28 cellular contexts compared by ENCODE assay signal in genomic region chr11:83648610-83649467, GRCh38.
DNase-seq lines count a peak whose midpoint lies in the region; ATAC-seq, FAIRE-seq and TF ChIP-seq lines count a peak whose summit lies in the region.
"Had no signal": no experiment of that assay in that cellular context is flagged by ENCODE, and none has a peak within 500 bp of the region (broad histone marks: within the 10 kb centered on the region; RNA-seq: fewer than 3 reads in every experiment).

No MANE protein-coding gene starts in this region.

- 89% methylated on average over 2 of the region's 2 CpGs; no CpG with 5 or more reads in 1 of the 2 experiments for WGBS in H1 (ENCODE audit: extremely low coverage in 1 of 2, insufficient coverage in 1 of 2, insufficient read length in 1 of 2, insufficient replicate concordance in 2 of 2, low coverage in 1 of 2, low lambda C conversion rate in 2 of 2, missing lambda C conversion rate in 1 of 2), 2 experiments
- 0% methylated on average over 2 of the region's 2 CpGs for WGBS in HepG2 (ENCODE audit: low lambda C conversion rate)

- no peaks in the 10 kb centered on the region for H3K79me2 ChIP-seq in H1 (ENCODE audit: control insufficient read depth in 1 of 2, insufficient read depth in 2 of 2, low read length in 2 of 2)
- H3K79me2 ChIP-seq in HepG2 (ENCODE audit: insufficient read depth, low read length): no peaks in the 10 kb centered on the region

- H3K56ac ChIP-seq in H1 (replicated peaks; ENCODE audit: insufficient read length, low read depth, low read length): no peak overlapping the region

- intact Hi-C loops in A673 (cut with micrococcal nuclease; ENCODE audit: unreplicated experiment) (no loop called here), HepG2 (cut with micrococcal nuclease; ENCODE audit: unreplicated experiment) (no loop called here)

- H3K27me3 Mint-ChIP-seq in HFFc6 (ENCODE audit: insufficient read depth): peaks cover 6% of the 10 kb centered on the region
- H3K27me3 Mint-ChIP-seq in activated CD8-positive, alpha-beta memory T cell treated with anti-CD3 and anti-CD28 coated beads, Interleukin-2, amount 10 ng/mL, durations not matched to agents 7 days and 5 days: peaks cover 2% of the 10 kb centered on the region
- H3K27me3 Mint-ChIP-seq in effector memory CD8-positive, alpha-beta T cell: peaks cover 6% of the 10 kb centered on the region in 2 donors
- H3K27me3 Mint-ChIP-seq: dendritic cell treated with granulocyte-macrophage colony-stimulating factor and Interleukin-4, amounts not matched to agents 40 ng/mL and 50 ng/mL, for 4 days had no signal

- no peak overlapping the region; the same call in 1 of the 2 replicates for H2BK20ac ChIP-seq in H1 (ENCODE audit: low read length)

- no peaks in the 10 kb centered on the region for H3K9me3 Mint-ChIP-seq in HFFc6
- H3K9me3 Mint-ChIP-seq in activated CD8-positive, alpha-beta memory T cell treated with anti-CD3 and anti-CD28 coated beads, Interleukin-2, amount 10 ng/mL, durations not matched to agents 7 days and 5 days (ENCODE audit: low read depth): no peaks in the 10 kb centered on the region
- H3K9me3 Mint-ChIP-seq in effector memory CD8-positive, alpha-beta T cell: peaks cover 0 to 2% of the 10 kb centered on the region in 2 donors
- H3K9me3 Mint-ChIP-seq: activated CD4-positive, alpha-beta memory T cell treated with anti-CD3 and anti-CD28 coated beads for 36 hours; activated T-helper 2 cell treated with anti-CD3 and anti-CD28 coated beads, Interferon-gamma antibody, Interleukin-2, Interleukin-4, amounts not matched to agents 10 μg/mL and 5 μg/mL and 100 μg/mL, durations not matched to agents 14 hours and 24 hours and 36 hours; CD4-positive, alpha-beta memory T cell; dendritic cell treated with granulocyte-macrophage colony-stimulating factor and Interleukin-4, amounts not matched to agents 40 ng/mL and 50 ng/mL, for 4 days; IgD-negative memory B cell; stimulated activated naive CD8-positive, alpha-beta T cell treated with anti-CD3 and anti-CD28 coated beads, Interleukin-15, Interleukin-2, amounts not matched to agents 100 ng/mL and 50 ng/mL, for 24 hours had no signal

- 0 out of 2 replicates have a peak overlapping the region, but pooled peaks have one; percentile 29 for H2BK12ac ChIP-seq in H1 (ENCODE audit: low read depth, low read length)

- no peaks in the 10 kb centered on the region for H3K79me1 ChIP-seq in H1 (ENCODE audit: low read depth, low read length)

- peak overlapping the region; percentile 52 for H3K27ac ChIP-seq in A673 (ENCODE audit: low read depth, low read length, poor library complexity, severe bottlenecking)
- H3K27ac ChIP-seq in H1 (ENCODE audit: low read depth, low read length): no peak overlapping the region
- no peak overlapping the region for H3K27ac ChIP-seq in HepG2 (ENCODE audit: extremely low read length, insufficient read depth, low read length)
- H3K27ac ChIP-seq: Peyer's patch, prostate gland, tibial artery had no signal

- CTCF ChIA-PET in A673 (lab: Charles Lee) (no interaction called here), H1 (lab: Charles Lee; ENCODE audit: partially characterized antibody) (interaction anchor here (0.6 to 1.6 kb wide), 4 partner anchors 45 to 676 kb away, joined by 3 read pairs; no protein-coding TSS in a partner anchor), HepG2 (lab: Yijun Ruan, JAX; ENCODE audit: low intra/inter-chr PET ratio, low total read pairs) (no interaction called here)
- CTCF ChIA-PET in activated CD8-positive, alpha-beta memory T cell treated with anti-CD3 and anti-CD28 coated beads, Interleukin-2, amount 10 ng/mL, durations not matched to agents 7 days and 5 days (lab: Charles Lee): no interaction called here

- H3K14ac ChIP-seq in H1 (ENCODE audit: insufficient read length): no peak overlapping the region

- DNase-seq in A673 (ENCODE audit: low spot score) (peak; percentile 57), NCI-H69 (lab: John Stamatoyannopoulos, UW) (peak; percentile 24), H1 (ENCODE audit: low read depth in 1 of 2, low spot score in 2 of 2) (no peak), HepG2 (ENCODE audit: low spot score) (peak; percentile 60), HFFc6 (no peak), NCI-H146 treated with DMSO at 0.1 percent for 48 hours (lab: John Stamatoyannopoulos, UW; ENCODE audit: unreplicated experiment) (no peak)
- no peak for DNase-seq in activated CD8-positive, alpha-beta memory T cell treated with anti-CD3 and anti-CD28 coated beads, Interleukin-2, amount 10 ng/mL, durations not matched to agents 7 days and 5 days
- no peak for DNase-seq in effector memory CD8-positive, alpha-beta T cell
- DNase-seq: activated CD4-positive, alpha-beta memory T cell treated with anti-CD3 and anti-CD28 coated beads for 36 hours; activated CD8-positive, alpha-beta memory T cell treated with anti-CD3 and anti-CD28 coated beads, Interleukin-2, amount 50 U/mL, for 48 hours; aorta; CD4-positive, alpha-beta memory T cell; central memory CD4-positive, alpha-beta T cell; DMS153; hypothalamus; NCI-H1092 treated with DMSO at 0.1 percent for 48 hours; NCI-H187 treated with DMSO at 0.1 percent for 48 hours; NCI-H2171 treated with DMSO at 0.1 percent for 48 hours; Peyer's patch; SIG-M5; tibial artery had no signal

- no TSS peak for BruUV-seq in A673 (replicated peaks; lab: Mats Ljungman, UMichigan)
- BruUV-seq in HepG2 (replicated peaks; lab: Mats Ljungman, UMichigan): no TSS peak

- H2AFZ ChIP-seq in H1 (ENCODE audit: low read length) (no peak overlapping the region), HepG2 (ENCODE audit: low read length) (no peak overlapping the region)

- no peak overlapping the region for H3K27ac Mint-ChIP-seq in HFFc6
- H3K27ac Mint-ChIP-seq in activated CD8-positive, alpha-beta memory T cell treated with anti-CD3 and anti-CD28 coated beads, Interleukin-2, amount 10 ng/mL, durations not matched to agents 7 days and 5 days: no peak overlapping the region
- no peak overlapping the region for H3K27ac Mint-ChIP-seq in effector memory CD8-positive, alpha-beta T cell
- H3K27ac Mint-ChIP-seq: activated CD4-positive, alpha-beta memory T cell treated with anti-CD3 and anti-CD28 coated beads for 36 hours; activated naive CD8-positive, alpha-beta T cell; activated T-helper 2 cell treated with anti-CD3 and anti-CD28 coated beads, Interferon-gamma antibody, Interleukin-2, Interleukin-4, amounts not matched to agents 10 μg/mL and 5 μg/mL and 100 μg/mL, durations not matched to agents 14 hours and 24 hours and 36 hours; CD4-positive, alpha-beta memory T cell; dendritic cell treated with granulocyte-macrophage colony-stimulating factor and Interleukin-4, amounts not matched to agents 40 ng/mL and 50 ng/mL, for 4 days; IgD-negative memory B cell; stimulated activated naive CD8-positive, alpha-beta T cell treated with anti-CD3 and anti-CD28 coated beads, Interleukin-15, Interleukin-2, amounts not matched to agents 100 ng/mL and 50 ng/mL, for 24 hours had no signal

- no peaks in the 10 kb centered on the region for H3K4me1 Mint-ChIP-seq in HFFc6 (ENCODE audit: low read depth)
- H3K4me1 Mint-ChIP-seq in activated CD8-positive, alpha-beta memory T cell treated with anti-CD3 and anti-CD28 coated beads, Interleukin-2, amount 10 ng/mL, durations not matched to agents 7 days and 5 days: no peaks in the 10 kb centered on the region
- H3K4me1 Mint-ChIP-seq in effector memory CD8-positive, alpha-beta T cell (ENCODE audit: low read depth in 2 of 2): no peaks in the 10 kb centered on the region
- H3K4me1 Mint-ChIP-seq: CD4-positive, alpha-beta memory T cell; IgD-negative memory B cell had no signal

- H4K20me1 ChIP-seq in H1 (replicated peaks in 1 of 2; ENCODE audit: control insufficient read depth in 1 of 2, insufficient read depth in 2 of 2, low read length in 2 of 2) (no peaks in the 10 kb centered on the region), HepG2 (ENCODE audit: insufficient read depth, low read length) (no peaks in the 10 kb centered on the region)

- H2BK5ac ChIP-seq in H1 (ENCODE audit: low read depth, low read length): no peak overlapping the region

- no peaks in the 10 kb centered on the region for H3K23me2 ChIP-seq in H1 (ENCODE audit: low read depth, low read length)

- peak; percentile 100 for ATAC-seq in HepG2
- no peak for ATAC-seq in activated CD8-positive, alpha-beta memory T cell treated with anti-CD3 and anti-CD28 coated beads, Interleukin-2, amount 10 ng/mL, durations not matched to agents 7 days and 5 days
- ATAC-seq in effector memory CD8-positive, alpha-beta T cell (replicated peaks): no peak

- H3K36me3 Mint-ChIP-seq in HFFc6 (ENCODE audit: low read depth): no peaks in the 10 kb centered on the region
- H3K36me3 Mint-ChIP-seq in activated CD8-positive, alpha-beta memory T cell treated with anti-CD3 and anti-CD28 coated beads, Interleukin-2, amount 10 ng/mL, durations not matched to agents 7 days and 5 days: no peaks in the 10 kb centered on the region
- no peaks in the 10 kb centered on the region for H3K36me3 Mint-ChIP-seq in effector memory CD8-positive, alpha-beta T cell (ENCODE audit: insufficient read depth)
- H3K36me3 Mint-ChIP-seq: activated CD4-positive, alpha-beta memory T cell treated with anti-CD3 and anti-CD28 coated beads for 36 hours; activated naive CD8-positive, alpha-beta T cell; CD4-positive, alpha-beta memory T cell; IgD-negative memory B cell had no signal

- H2AK5ac ChIP-seq in H1 (ENCODE audit: low read depth, low read length): no peak overlapping the region

- in situ Hi-C loops in HepG2 (cut with HindIII; ENCODE audit: extremely low pct_ligation_motif_present, low pct_unique_long_range_greater_than_20kb): no loop called here

- no peak overlapping the region for H4K5ac ChIP-seq in H1 (ENCODE audit: insufficient read length, low read depth, low read length)

- FAIRE-seq in H1 (lab: Jason Lieb, UNC) (no peak), HepG2 (lab: Jason Lieb, UNC) (peak; percentile 67)
- FAIRE-seq: A204.1 had no signal

- no peak overlapping the region for H3K4me2 ChIP-seq in H1 (ENCODE audit: insufficient read depth in 1 of 2, low read depth in 2 of 2, low read length in 2 of 2)
- peak overlapping the region; percentile 15; the same call in 1 of the 2 replicates for H3K4me2 ChIP-seq in HepG2 (ENCODE audit: low read depth, low read length)

- H3K27me3 ChIP-seq in A673 (replicated peaks; ENCODE audit: insufficient read depth, low read depth, low read length, poor library complexity) (no peaks in the 10 kb centered on the region), H1 (replicated peaks in 1 of 4; ENCODE audit: control insufficient read depth in 3 of 4, extremely low read depth in 1 of 4, insufficient read depth in 3 of 4, low read length in 3 of 4) (no peaks in the 10 kb centered on the region), HepG2 (ENCODE audit: control insufficient read depth in 1 of 2, insufficient read depth in 2 of 2, low read length in 2 of 2) (no peaks in the 10 kb centered on the region)
- H3K27me3 ChIP-seq: Peyer's patch, tibial artery had no signal

- no peak overlapping the region for H4K91ac ChIP-seq in H1 (replicated peaks; ENCODE audit: insufficient read length, low read length)

- no peak overlapping the region for H3K4ac ChIP-seq in H1 (replicated peaks; ENCODE audit: insufficient read length, low read depth, low read length)

- TF ChIP-seq CTCF in A673 (conservative IDR thresholded peaks at IDR 0.05; ENCODE audit: low read depth, low read length): no peak
- TF ChIP-seq CTCF in H1 (IDR thresholded peaks at IDR 0.05; ENCODE audit: control extremely low read depth in 1 of 3, insufficient read depth in 1 of 3, low read depth in 1 of 3, low read length in 3 of 3): no peak
- no peak for TF ChIP-seq CTCF in HepG2 (CRISPR knock-in tag; IDR thresholded peaks at IDR 0.05)
- TF ChIP-seq CTCF in HFFc6 (IDR thresholded peaks at IDR 0.05): no peak

- POLR2A ChIA-PET in A673 (lab: Charles Lee; ENCODE audit: low non-redundant PET) (interaction anchor here (0.6 to 0.7 kb wide), 3 partner anchors 12 to 99 kb away, joined by 3 to 4 read pairs (median 3); no protein-coding TSS in a partner anchor), H1 (lab: Charles Lee; ENCODE audit: partially characterized antibody) (interaction anchor here (0.6 kb wide), 1 partner anchor 113 kb away, joined by 4 read pairs; no protein-coding TSS in a partner anchor), HepG2 (lab: Yijun Ruan, JAX) (interaction anchor here (1.1 kb wide), 1 partner anchor 13 kb away, joined by 3 read pairs; no protein-coding TSS in a partner anchor)

- peaks cover 85% of the 10 kb centered on the region for H3K4me1 ChIP-seq in A673 (ENCODE audit: insufficient read depth, low read length, poor library complexity, severe bottlenecking)
- peaks cover 0 to 8% (median 3%) of the 10 kb centered on the region in 4 experiments; a peak in 2 of 7 replicates for H3K4me1 ChIP-seq in H1 (replicated peaks in 1 of 4; ENCODE audit: control insufficient read depth in 3 of 4, insufficient read depth in 4 of 4, low read length in 3 of 4)
- peaks cover 19% of the 10 kb centered on the region for H3K4me1 ChIP-seq in HepG2 (ENCODE audit: insufficient read depth, low read length)
- H3K4me1 ChIP-seq: Peyer's patch, prostate gland, tibial artery had no signal

- TF ChIP-seq RAD21 in H1 (IDR thresholded peaks at IDR 0.05 in 1 of 2, conservative IDR thresholded peaks at IDR 0.05 in 1 of 2; ENCODE audit: low read depth in 2 of 2, low read length in 2 of 2): no peak
- TF ChIP-seq RAD21 in HepG2 (CRISPR knock-in tag; IDR thresholded peaks at IDR 0.05): no peak

- no peak overlapping the region for H2BK15ac ChIP-seq in H1 (ENCODE audit: low read length)

- H3K9ac ChIP-seq in H1 (replicated peaks in 1 of 4; ENCODE audit: extremely low read depth in 1 of 4, low read depth in 3 of 4, low read length in 3 of 4) (no peak overlapping the region), HepG2 (ENCODE audit: insufficient read depth, low read depth, low read length) (no peak overlapping the region)

- H3K36me3 ChIP-seq in A673 (ENCODE audit: insufficient read depth, low read length, poor library complexity, severe bottlenecking) (peaks cover 35% of the 10 kb centered on the region), H1 (ENCODE audit: control insufficient read depth in 2 of 4, insufficient read depth in 4 of 4, low read length in 3 of 4) (no peaks in the 10 kb centered on the region), HepG2 (replicated peaks in 1 of 2; ENCODE audit: control insufficient read depth in 1 of 2, insufficient read depth in 2 of 2, low read length in 2 of 2) (no peaks in the 10 kb centered on the region)
- H3K36me3 ChIP-seq: Peyer's patch, prostate gland, tibial artery had no signal

- no peak overlapping the region for H3K23ac ChIP-seq in H1 (ENCODE audit: insufficient read length)

- no peak overlapping the region for H2BK120ac ChIP-seq in H1 (replicated peaks; ENCODE audit: low read depth, low read length)

- TF ChIP-seq EP300 in H1 (IDR thresholded peaks at IDR 0.05; ENCODE audit: borderline replicate concordance in 1 of 2, low read depth in 2 of 2, low read length in 2 of 2): no peak
- 0 out of 4 replicates have a peak, but pooled peaks of 1 of the 2 experiments have one; percentile 37 for TF ChIP-seq EP300 in HepG2 (IDR thresholded peaks at IDR 0.05; ENCODE audit: low read depth in 2 of 2, low read length in 2 of 2)
- no peak for TF ChIP-seq EP300 in HepG2 (CRISPR knock-in tag; IDR thresholded peaks at IDR 0.05; ENCODE audit: borderline replicate concordance)

- H4K8ac ChIP-seq in H1 (ENCODE audit: extremely low read depth, insufficient read depth, low read length): no peak overlapping the region

- no peaks in the 10 kb centered on the region for H3K9me3 ChIP-seq in A673 (ENCODE audit: low read depth, low read length, poor library complexity, severe bottlenecking)
- no peaks in the 10 kb centered on the region for H3K9me3 ChIP-seq in H1 (ENCODE audit: insufficient read depth in 2 of 2, low read depth in 1 of 2, low read length in 1 of 2)
- H3K9me3 ChIP-seq in HepG2 (ENCODE audit: low read length): no peaks in the 10 kb centered on the region
- H3K9me3 ChIP-seq: Peyer's patch, prostate gland, tibial artery had no signal

- H3K4me3 ChIP-seq in A673 (ENCODE audit: low read depth, low read length, poor library complexity, severe bottlenecking): no peak overlapping the region
- H3K4me3 ChIP-seq in H1 (ENCODE audit: extremely low read depth in 1 of 4, insufficient read depth in 2 of 4, low read depth in 3 of 4, low read length in 4 of 4): no peak overlapping the region
- H3K4me3 ChIP-seq in HepG2 (replicated peaks in 1 of 3; ENCODE audit: insufficient read depth in 1 of 3, low read depth in 2 of 3, low read length in 3 of 3): no peak overlapping the region
- H3K4me3 ChIP-seq: Peyer's patch, prostate gland, tibial artery had no signal

- no peak overlapping the region for H3K4me3 Mint-ChIP-seq in HFFc6
- no peak overlapping the region for H3K4me3 Mint-ChIP-seq in activated CD8-positive, alpha-beta memory T cell treated with anti-CD3 and anti-CD28 coated beads, Interleukin-2, amount 10 ng/mL, durations not matched to agents 7 days and 5 days
- H3K4me3 Mint-ChIP-seq in effector memory CD8-positive, alpha-beta T cell: no peak overlapping the region
- H3K4me3 Mint-ChIP-seq: activated CD4-positive, alpha-beta memory T cell treated with anti-CD3 and anti-CD28 coated beads for 36 hours; activated naive CD8-positive, alpha-beta T cell; CD4-positive, alpha-beta memory T cell; dendritic cell treated with granulocyte-macrophage colony-stimulating factor and Interleukin-4, amounts not matched to agents 40 ng/mL and 50 ng/mL, for 4 days; IgD-negative memory B cell; stimulated activated naive CD8-positive, alpha-beta T cell treated with anti-CD3 and anti-CD28 coated beads, Interleukin-15, Interleukin-2, amounts not matched to agents 100 ng/mL and 50 ng/mL, for 24 hours had no signal

- TF ChIP-seq POLR2A in H1 (IDR thresholded peaks at IDR 0.05; ENCODE audit: control extremely low read depth in 1 of 2, low read depth in 2 of 2, low read length in 2 of 2) (no peak), HepG2 (IDR thresholded peaks at IDR 0.05; ENCODE audit: insufficient read depth in 1 of 2, low read depth in 2 of 2, low read length in 2 of 2) (no peak)

- no peak overlapping the region for H3K18ac ChIP-seq in H1 (ENCODE audit: extremely low read depth, low read length)

Comparison
In these comparisons a context has a peak if more than half of its experiments do, and no peak if none do; other contexts are left out.
1. DNase-seq: peak in A673 (single experiment), NCI-H69 (single experiment) and HepG2 (single experiment); none in H1 (0 of 2), HFFc6 (single experiment), activated CD8-positive, alpha-beta memory T cell treated with anti-CD3 and anti-CD28 coated beads, Interleukin-2, amount 10 ng/mL, durations not matched to agents 7 days and 5 days (single experiment), effector memory CD8-positive, alpha-beta T cell (0 of 3) and NCI-H146 treated with DMSO at 0.1 percent for 48 hours (single experiment).